1 cellular context compared by ENCODE assay signal in the genomic region with DNA sequence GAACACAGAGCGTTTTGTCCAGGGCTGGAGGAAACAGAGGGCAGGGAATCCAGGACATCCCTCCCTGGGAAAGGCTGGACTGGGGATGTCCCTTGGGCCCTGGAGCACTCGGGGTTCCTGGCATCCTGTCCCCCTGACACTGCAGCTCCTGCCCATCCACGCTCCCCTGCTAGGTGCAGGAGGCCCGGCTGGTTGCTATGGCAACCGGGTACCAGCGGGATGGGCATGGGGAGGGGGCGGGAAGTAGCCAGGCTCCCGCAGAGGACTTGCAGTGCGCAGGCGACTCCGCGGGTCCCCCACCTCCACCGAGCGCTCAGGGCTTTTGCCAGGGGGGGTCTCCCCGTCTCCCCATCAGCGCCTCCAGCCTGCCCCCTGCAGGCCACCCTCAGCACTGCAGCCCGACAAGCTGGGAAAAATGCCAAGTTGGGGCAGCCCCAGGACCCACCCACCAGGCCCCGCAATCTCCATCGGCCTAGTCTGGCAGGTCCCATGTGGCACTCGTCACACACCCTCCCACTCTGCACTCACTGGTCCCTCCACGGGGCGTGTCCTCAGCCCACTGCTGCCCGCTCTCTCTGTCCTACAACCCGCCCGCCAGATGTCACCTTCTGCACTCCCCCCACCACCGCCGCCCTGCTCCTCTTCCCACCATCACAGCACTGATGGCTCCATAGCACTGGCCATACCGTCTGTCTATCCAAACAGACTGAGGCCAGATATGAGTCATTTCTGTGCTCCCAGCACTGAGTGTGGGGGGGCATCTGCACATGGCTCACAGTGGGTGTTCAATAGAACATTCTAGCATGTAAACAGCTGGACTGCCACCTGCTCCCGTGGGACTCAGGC.
TF ChIP-seq lines count a peak whose summit lies in the region.

No MANE protein-coding gene starts in this region.

TF ChIP-seq in HCT116, 20 proteins besides CTCF, POLR2A, EP300 and RAD21 (continued from another document):
- TF ChIP-seq, protein P1, sequence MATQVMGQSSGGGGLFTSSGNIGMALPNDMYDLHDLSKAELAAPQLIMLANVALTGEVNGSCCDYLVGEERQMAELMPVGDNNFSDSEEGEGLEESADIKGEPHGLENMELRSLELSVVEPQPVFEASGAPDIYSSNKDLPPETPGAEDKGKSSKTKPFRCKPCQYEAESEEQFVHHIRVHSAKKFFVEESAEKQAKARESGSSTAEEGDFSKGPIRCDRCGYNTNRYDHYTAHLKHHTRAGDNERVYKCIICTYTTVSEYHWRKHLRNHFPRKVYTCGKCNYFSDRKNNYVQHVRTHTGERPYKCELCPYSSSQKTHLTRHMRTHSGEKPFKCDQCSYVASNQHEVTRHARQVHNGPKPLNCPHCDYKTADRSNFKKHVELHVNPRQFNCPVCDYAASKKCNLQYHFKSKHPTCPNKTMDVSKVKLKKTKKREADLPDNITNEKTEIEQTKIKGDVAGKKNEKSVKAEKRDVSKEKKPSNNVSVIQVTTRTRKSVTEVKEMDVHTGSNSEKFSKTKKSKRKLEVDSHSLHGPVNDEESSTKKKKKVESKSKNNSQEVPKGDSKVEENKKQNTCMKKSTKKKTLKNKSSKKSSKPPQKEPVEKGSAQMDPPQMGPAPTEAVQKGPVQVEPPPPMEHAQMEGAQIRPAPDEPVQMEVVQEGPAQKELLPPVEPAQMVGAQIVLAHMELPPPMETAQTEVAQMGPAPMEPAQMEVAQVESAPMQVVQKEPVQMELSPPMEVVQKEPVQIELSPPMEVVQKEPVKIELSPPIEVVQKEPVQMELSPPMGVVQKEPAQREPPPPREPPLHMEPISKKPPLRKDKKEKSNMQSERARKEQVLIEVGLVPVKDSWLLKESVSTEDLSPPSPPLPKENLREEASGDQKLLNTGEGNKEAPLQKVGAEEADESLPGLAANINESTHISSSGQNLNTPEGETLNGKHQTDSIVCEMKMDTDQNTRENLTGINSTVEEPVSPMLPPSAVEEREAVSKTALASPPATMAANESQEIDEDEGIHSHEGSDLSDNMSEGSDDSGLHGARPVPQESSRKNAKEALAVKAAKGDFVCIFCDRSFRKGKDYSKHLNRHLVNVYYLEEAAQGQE (IDR thresholded peaks at IDR 0.05; ENCODE audit: low read depth) = no peak
- no peak for TF ChIP-seq EZH2 (IDR thresholded peaks at IDR 0.05)
- no peak for TF ChIP-seq JUND (IDR thresholded peaks at IDR 0.05)
- no peak for TF ChIP-seq SP1 (IDR thresholded peaks at IDR 0.05; ENCODE audit: low read depth)
- TF ChIP-seq, protein P2, sequence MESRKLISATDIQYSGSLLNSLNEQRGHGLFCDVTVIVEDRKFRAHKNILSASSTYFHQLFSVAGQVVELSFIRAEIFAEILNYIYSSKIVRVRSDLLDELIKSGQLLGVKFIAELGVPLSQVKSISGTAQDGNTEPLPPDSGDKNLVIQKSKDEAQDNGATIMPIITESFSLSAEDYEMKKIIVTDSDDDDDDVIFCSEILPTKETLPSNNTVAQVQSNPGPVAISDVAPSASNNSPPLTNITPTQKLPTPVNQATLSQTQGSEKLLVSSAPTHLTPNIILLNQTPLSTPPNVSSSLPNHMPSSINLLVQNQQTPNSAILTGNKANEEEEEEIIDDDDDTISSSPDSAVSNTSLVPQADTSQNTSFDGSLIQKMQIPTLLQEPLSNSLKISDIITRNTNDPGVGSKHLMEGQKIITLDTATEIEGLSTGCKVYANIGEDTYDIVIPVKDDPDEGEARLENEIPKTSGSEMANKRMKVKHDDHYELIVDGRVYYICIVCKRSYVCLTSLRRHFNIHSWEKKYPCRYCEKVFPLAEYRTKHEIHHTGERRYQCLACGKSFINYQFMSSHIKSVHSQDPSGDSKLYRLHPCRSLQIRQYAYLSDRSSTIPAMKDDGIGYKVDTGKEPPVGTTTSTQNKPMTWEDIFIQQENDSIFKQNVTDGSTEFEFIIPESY (IDR thresholded peaks at IDR 0.05; ENCODE audit: extremely low read depth, insufficient replicate concordance, low read length) = no peak
- no peak for TF ChIP-seq ZFX (IDR thresholded peaks at IDR 0.05)
- TF ChIP-seq TCF7L2 (IDR thresholded peaks at IDR 0.05; ENCODE audit: borderline replicate concordance, extremely low read depth, insufficient read depth, insufficient read length) = no peak
- no peak for TF ChIP-seq EZH2phosphoT487 (IDR thresholded peaks at IDR 0.05; ENCODE audit: borderline replicate concordance)
- TF ChIP-seq ELF1 (IDR thresholded peaks at IDR 0.05; ENCODE audit: borderline replicate concordance, low read depth) = no peak
- TF ChIP-seq, protein P3, sequence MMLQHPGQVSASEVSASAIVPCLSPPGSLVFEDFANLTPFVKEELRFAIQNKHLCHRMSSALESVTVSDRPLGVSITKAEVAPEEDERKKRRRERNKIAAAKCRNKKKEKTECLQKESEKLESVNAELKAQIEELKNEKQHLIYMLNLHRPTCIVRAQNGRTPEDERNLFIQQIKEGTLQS (IDR thresholded peaks at IDR 0.05) = no peak
- no peak for TF ChIP-seq SIN3A (IDR thresholded peaks at IDR 0.05; ENCODE audit: low read depth)
- no peak for TF ChIP-seq CBX3 (IDR thresholded peaks at IDR 0.05; ENCODE audit: low read depth)
- TF ChIP-seq SRF (IDR thresholded peaks at IDR 0.05; ENCODE audit: low read depth) = no peak
